In genomic region chr7:30761214-30762156, GRCh38 we compare ENCODE assay signal across 1 cellular context.
TF ChIP-seq lines count a peak whose summit lies in the region.

No MANE protein-coding gene starts in this region.

TF ChIP-seq in K562, 482 proteins besides CTCF, POLR2A, EP300 and RAD21 (continued from another document and continues in another):
- TF ChIP-seq SMAD2 (IDR thresholded peaks at IDR 0.05; ENCODE audit: low read depth, low read length) = no peak
- TF ChIP-seq SOX6 (IDR thresholded peaks at IDR 0.05) = peak; percentile 98
- 0 out of 2 replicates have a peak, but pooled peaks have one; percentile 20 for TF ChIP-seq MAFK (IDR thresholded peaks at IDR 0.05; ENCODE audit: low read length)
- no peak for TF ChIP-seq KDM4B (IDR thresholded peaks at IDR 0.05; ENCODE audit: borderline replicate concordance in 2 of 2, low read depth in 1 of 2)
- TF ChIP-seq ZNF609 (CRISPR knock-in tag; IDR thresholded peaks at IDR 0.05; ENCODE audit: borderline replicate concordance) = no peak
- peak; percentile 38; the same call in 1 of the 2 replicates for TF ChIP-seq MITF (IDR thresholded peaks at IDR 0.05)
- peak; percentile 43; the same call in 1 of the 2 replicates for TF ChIP-seq TARDBP (IDR thresholded peaks at IDR 0.05)
- peak; percentile 91; the same call in 1 of the 2 replicates for TF ChIP-seq GTF2E2 (tag; IDR thresholded peaks at IDR 0.05)
- TF ChIP-seq ZNF740 (CRISPR knock-in tag; IDR thresholded peaks at IDR 0.05) = peak; percentile 49; the same call in 1 of the 2 replicates
- peak in 1 of 2 experiments; percentile 80; a peak in 2 of 4 replicates for TF ChIP-seq ZNF740 (tag; IDR thresholded peaks at IDR 0.05)
- TF ChIP-seq ZNF583 (CRISPR knock-in tag; IDR thresholded peaks at IDR 0.05) = peak; percentile 56; the same call in 1 of the 2 replicates
- TF ChIP-seq ZNF224 (CRISPR knock-in tag; IDR thresholded peaks at IDR 0.05) = no peak
- peak; percentile 96 for TF ChIP-seq ZEB2 (IDR thresholded peaks at IDR 0.05)
- no peak for TF ChIP-seq ZNF695 (CRISPR knock-in tag; IDR thresholded peaks at IDR 0.05)
- no peak for TF ChIP-seq ELK1 (CRISPR knock-in tag; IDR thresholded peaks at IDR 0.05)
- TF ChIP-seq ZNF197 (CRISPR knock-in tag; IDR thresholded peaks at IDR 0.05; ENCODE audit: low read depth) = peak; percentile 53
- TF ChIP-seq TBP (optimal IDR thresholded peaks at IDR 0.05; ENCODE audit: low read depth, low read length) = peak; percentile 59
- TF ChIP-seq HDAC8 (tag; IDR thresholded peaks at IDR 0.05) = no peak
- peak; percentile 57 to 91; a peak in 3 of 4 replicates for TF ChIP-seq FOXA3 (CRISPR knock-in tag; conservative IDR thresholded peaks at IDR 0.05 in 1 of 2, IDR thresholded peaks at IDR 0.05 in 1 of 2)
- no peak for TF ChIP-seq FOS (IDR thresholded peaks at IDR 0.05; ENCODE audit: extremely low read depth, insufficient read length)
- peak; percentile 98 for TF ChIP-seq PML (IDR thresholded peaks at IDR 0.05; ENCODE audit: low read length)
- peak; percentile 73 for TF ChIP-seq CREB3L1 (IDR thresholded peaks at IDR 0.05; ENCODE audit: borderline replicate concordance, low read depth)
- peak; percentile 94 for TF ChIP-seq ZNF589 (CRISPR knock-in tag; IDR thresholded peaks at IDR 0.05; ENCODE audit: low read depth)
- peak; percentile 69; the same call in 1 of the 2 replicates for TF ChIP-seq ZNF274 (IDR thresholded peaks at IDR 0.05; ENCODE audit: borderline replicate concordance, low read depth, low read length)
- TF ChIP-seq CBFA2T2 (conservative IDR thresholded peaks at IDR 0.05) = peak; percentile 99
- peak; percentile 100 for TF ChIP-seq CBFA2T3 (IDR thresholded peaks at IDR 0.05)
- TF ChIP-seq RBBP5 (IDR thresholded peaks at IDR 0.05; ENCODE audit: borderline replicate concordance, insufficient read depth, low read length, poor library complexity, severe bottlenecking) = peak; percentile 64
- no peak for TF ChIP-seq ZBTB1 (CRISPR knock-in tag; IDR thresholded peaks at IDR 0.05; ENCODE audit: borderline replicate concordance, low read depth)
- TF ChIP-seq ZNF263 (CRISPR knock-in tag; IDR thresholded peaks at IDR 0.05; ENCODE audit: borderline replicate concordance) = no peak; the same call in 1 of the 2 replicates
- peak; percentile 87 to 100 for TF ChIP-seq TBL1XR1 (IDR thresholded peaks at IDR 0.05; ENCODE audit: low read length in 2 of 2)
- TF ChIP-seq NCOA6 (IDR thresholded peaks at IDR 0.05) = 0 out of 2 replicates have a peak, but pooled peaks have one; percentile 57
- TF ChIP-seq E2F8 (IDR thresholded peaks at IDR 0.05; ENCODE audit: low read depth, partially characterized antibody) = peak; percentile 74
- no peak for TF ChIP-seq HMG20A (CRISPR knock-in tag; conservative IDR thresholded peaks at IDR 0.05)
- TF ChIP-seq HOMEZ (CRISPR knock-in tag; IDR thresholded peaks at IDR 0.05) = no peak
- peak in 1 of 2 experiments; percentile 54; a peak in 1 of 4 replicates for TF ChIP-seq UBTF (IDR thresholded peaks at IDR 0.05; ENCODE audit: borderline replicate concordance in 1 of 2, low read depth in 2 of 2, low read length in 2 of 2)
- peak; percentile 80 for TF ChIP-seq ZNF384 (IDR thresholded peaks at IDR 0.05; ENCODE audit: low read depth, low read length)
- no peak; the same call in 1 of the 2 replicates for TF ChIP-seq ZNF444 (CRISPR knock-in tag; IDR thresholded peaks at IDR 0.05)
- no peak for TF ChIP-seq NFIX (CRISPR knock-in tag; IDR thresholded peaks at IDR 0.05; ENCODE audit: low read depth)
- TF ChIP-seq JUNB (CRISPR knock-in tag; conservative IDR thresholded peaks at IDR 0.05) = no peak
- peak; percentile 33; the same call in 1 of the 2 replicates for TF ChIP-seq LARP7 (IDR thresholded peaks at IDR 0.05)
- peak; percentile 93 for TF ChIP-seq ZNF644 (tag; IDR thresholded peaks at IDR 0.05; ENCODE audit: low read depth)
- TF ChIP-seq ETV5 (CRISPR knock-in tag; IDR thresholded peaks at IDR 0.05; ENCODE audit: low read depth) = peak; percentile 46; the same call in 1 of the 2 replicates
- TF ChIP-seq KDM1A (IDR thresholded peaks at IDR 0.05) = peak; percentile 99
- TF ChIP-seq KDM5B (IDR thresholded peaks at IDR 0.05; ENCODE audit: insufficient replicate concordance, low read depth, low read length) = no peak
- peak; percentile 47; the same call in 1 of the 2 replicates for TF ChIP-seq FOXA1 (IDR thresholded peaks at IDR 0.05; ENCODE audit: borderline replicate concordance)
- TF ChIP-seq NUFIP1 (IDR thresholded peaks at IDR 0.05; ENCODE audit: partially characterized antibody) = peak; percentile 78
- TF ChIP-seq YY1 (IDR thresholded peaks at IDR 0.05; ENCODE audit: borderline replicate concordance in 1 of 3, control insufficient read depth in 1 of 3, extremely low read depth in 1 of 3, insufficient read depth in 3 of 3, insufficient read length in 1 of 3, insufficient replicate concordance in 2 of 3, low read depth in 1 of 3, low read length in 2 of 3) = peak in 1 of 3 experiments; percentile 29
- 0 out of 2 replicates have a peak, but pooled peaks have one; percentile 3 for TF ChIP-seq ETV1 (tag; conservative IDR thresholded peaks at IDR 0.05; ENCODE audit: low read depth)
